10 cellular contexts compared by ENCODE assay signal in genomic region chr11:77107950-77108349, GRCh38. TPM values are rescaled to one million over a fixed set of nuclear protein-coding genes. Genes with fewer than 3 reads are reported as not detected.
A peak's percentile ranks its signal among the peaks of the same experiment; 100 is the strongest.
DNase-seq lines count a peak whose midpoint lies in the region; ATAC-seq and TF ChIP-seq lines count a peak whose summit lies in the region.
"Had no signal": no experiment of that assay in that cellular context is flagged by ENCODE, and none has a peak within 500 bp of the region (broad histone marks: within the 10 kb centered on the region; RNA-seq: fewer than 3 reads in every experiment).

No MANE protein-coding gene starts in this region.

- TF ChIP-seq POLR2A in body of pancreas (IDR thresholded peaks at IDR 0.05) = no peak
- no peak for TF ChIP-seq POLR2A in right lobe of liver (IDR thresholded peaks at IDR 0.05)
- no peak for TF ChIP-seq POLR2A in erythroblast (IDR thresholded peaks at IDR 0.05; ENCODE audit: low read length)

- peak; percentile 84 for ATAC-seq in body of pancreas
- ATAC-seq in right lobe of liver = peak; percentile 2 to 75 (median 47)
- ATAC-seq in HG03378 (IDR thresholded peaks at IDR 0.05; ENCODE audit: unreplicated experiment) = no peak

- no peak overlapping the region for H3K4me3 ChIP-seq in body of pancreas
- no peak overlapping the region for H3K4me3 ChIP-seq in right lobe of liver
- H3K4me3 ChIP-seq: esophagus muscularis mucosa had no signal

- H3K27me3 ChIP-seq in body of pancreas (no peaks in the 10 kb centered on the region), right lobe of liver (no peaks in the 10 kb centered on the region)
- H3K27me3 ChIP-seq: esophagus muscularis mucosa had no signal

- intact Hi-C loops in body of pancreas (cut with DNase I) = no loop called here
- intact Hi-C loops in right lobe of liver (cut with DNase I) = no loop called here

- DNase-seq in A172 (ENCODE audit: low spot score) = peak; percentile 98
- peak; percentile 83 for DNase-seq in HT1080 (ENCODE audit: low read depth)
- peak; percentile 76 to 89 (median 82) for DNase-seq in body of pancreas
- DNase-seq in right lobe of liver = peak in 1 of 3 donors; percentile 82
- DNase-seq in HuH-7 (ENCODE audit: low spot score) = no peak
- DNase-seq in cerebellar nuclear complex (lab: John Stamatoyannopoulos, UW) = no peak
- no peak for DNase-seq in erythroblast (lab: John Stamatoyannopoulos, UW)
- DNase-seq: CD4-positive, CD25-positive, alpha-beta regulatory T cell had no signal

- 20 to 36% methylated on average over 1 to 3 of the region's 3 CpGs for WGBS in body of pancreas, 2 donors
- WGBS in right lobe of liver (ENCODE audit: insufficient coverage, low coverage, low lambda C conversion rate, missing lambda C conversion rate) = 21% methylated on average over 2 of the region's 3 CpGs

- TF ChIP-seq CTCF in body of pancreas (IDR thresholded peaks at IDR 0.05) = no peak
- no peak for TF ChIP-seq CTCF in right lobe of liver (IDR thresholded peaks at IDR 0.05)

- H3K36me3 ChIP-seq in body of pancreas (replicated peaks in 1 of 2; ENCODE audit: insufficient read depth in 1 of 2, low read depth in 2 of 2) (no peaks in the 10 kb centered on the region), right lobe of liver (peaks cover 0 to 7% (median 0%) of the 10 kb centered on the region in 4 donors)

- H3K4me1 ChIP-seq in body of pancreas = peaks cover 29% of the 10 kb centered on the region
- peaks cover 0 to 21% (median 5%) of the 10 kb centered on the region in 4 donors for H3K4me1 ChIP-seq in right lobe of liver

- peak overlapping the region in 2 of 4 donors; percentile 30 to 51 for H3K27ac ChIP-seq in body of pancreas
- H3K27ac ChIP-seq in right lobe of liver = no peak overlapping the region
- H3K27ac ChIP-seq: esophagus muscularis mucosa had no signal

- H3K9me3 ChIP-seq in body of pancreas = no peaks in the 10 kb centered on the region
- no peaks in the 10 kb centered on the region for H3K9me3 ChIP-seq in right lobe of liver
- H3K9me3 ChIP-seq: esophagus muscularis mucosa had no signal

RNA-seq across cellular contexts. Expression of gene OMP, which starts 5.3 kb away (rescaled TPM):
- total RNA-seq in A172 (2014; rRNA removed; shearing (Covaris generic)) = not detected in 2 replicates
- total RNA-seq in HT1080 (2014; rRNA removed; shearing (Covaris generic)) = 0.58 TPM in 1 of 2 replicates, not detected in the other
- 0.44 TPM in 1 of 2 replicates, not detected in the other for polyA plus RNA-seq in HT1080 (2015; cell fraction: cytosol; rRNA removed)
- polyA plus RNA-seq in HT1080 (2015; cell fraction: nucleus; rRNA removed) = 0.64 TPM in 1 of 2 replicates, not detected in the other
- total RNA-seq in body of pancreas = not detected
- total RNA-seq in right lobe of liver = 1 to 10 TPM in 5 of 6 experiments, not detected in 1; 1.0 to 4.2 (median 2.0) TPM
- total RNA-seq: CD4-positive, CD25-positive, alpha-beta regulatory T cell; esophagus muscularis mucosa had no signal
- polyA plus RNA-seq: CD4-positive, CD25-positive, alpha-beta regulatory T cell had no signal

RNA-seq across cellular contexts. Expression of gene MYO7A, which starts 20.1 kb away (rescaled TPM):
- 0.05 TPM in 1 of 2 replicates, not detected in the other for total RNA-seq in A172 (2014; rRNA removed; shearing (Covaris generic))
- 0.37 and 0.51 TPM in 2 replicates for total RNA-seq in HT1080 (2014; rRNA removed; shearing (Covaris generic))
- 0.33 and 0.43 TPM in 2 replicates for polyA plus RNA-seq in HT1080 (2015; cell fraction: cytosol; rRNA removed)
- 1.3 and 1.9 TPM in 2 replicates for polyA plus RNA-seq in HT1080 (2015; cell fraction: nucleus; rRNA removed)
- 10 to 100 TPM; 10.4 to 12.9 TPM for total RNA-seq in body of pancreas
- 10 to 100 TPM; 23.6 to 39.6 (median 32.0) TPM for total RNA-seq in right lobe of liver

RNA-seq across cellular contexts. Expression of gene CAPN5, which starts 41.2 kb away (rescaled TPM):
- 15.2 and 18.3 TPM in 2 replicates for total RNA-seq in A172 (2014; rRNA removed; shearing (Covaris generic))
- 9.8 and 12.9 TPM in 2 replicates for total RNA-seq in HT1080 (2014; rRNA removed; shearing (Covaris generic))
- 11.4 and 14.0 TPM in 2 replicates for polyA plus RNA-seq in HT1080 (2015; cell fraction: cytosol; rRNA removed)
- 20.2 and 26.0 TPM in 2 replicates for polyA plus RNA-seq in HT1080 (2015; cell fraction: nucleus; rRNA removed)
- total RNA-seq in body of pancreas (10 to 100 TPM in 1 of 2 donors, 1 to 10 TPM in 1; 7.8 to 13.8 TPM), right lobe of liver (10 to 100 TPM; 23.1 to 66.7 (median 43.3) TPM)

Comparison
In these comparisons a context has a peak if more than half of its experiments do, and no peak if none do; other contexts are left out.
1. DNase-seq: peak in A172 (single experiment), HT1080 (single experiment) and body of pancreas (4 of 4); none in HuH-7 (single experiment), cerebellar nuclear complex (0 of 2) and erythroblast (0 of 2).